6 cellular contexts compared by ENCODE assay signal in the genomic region with DNA sequence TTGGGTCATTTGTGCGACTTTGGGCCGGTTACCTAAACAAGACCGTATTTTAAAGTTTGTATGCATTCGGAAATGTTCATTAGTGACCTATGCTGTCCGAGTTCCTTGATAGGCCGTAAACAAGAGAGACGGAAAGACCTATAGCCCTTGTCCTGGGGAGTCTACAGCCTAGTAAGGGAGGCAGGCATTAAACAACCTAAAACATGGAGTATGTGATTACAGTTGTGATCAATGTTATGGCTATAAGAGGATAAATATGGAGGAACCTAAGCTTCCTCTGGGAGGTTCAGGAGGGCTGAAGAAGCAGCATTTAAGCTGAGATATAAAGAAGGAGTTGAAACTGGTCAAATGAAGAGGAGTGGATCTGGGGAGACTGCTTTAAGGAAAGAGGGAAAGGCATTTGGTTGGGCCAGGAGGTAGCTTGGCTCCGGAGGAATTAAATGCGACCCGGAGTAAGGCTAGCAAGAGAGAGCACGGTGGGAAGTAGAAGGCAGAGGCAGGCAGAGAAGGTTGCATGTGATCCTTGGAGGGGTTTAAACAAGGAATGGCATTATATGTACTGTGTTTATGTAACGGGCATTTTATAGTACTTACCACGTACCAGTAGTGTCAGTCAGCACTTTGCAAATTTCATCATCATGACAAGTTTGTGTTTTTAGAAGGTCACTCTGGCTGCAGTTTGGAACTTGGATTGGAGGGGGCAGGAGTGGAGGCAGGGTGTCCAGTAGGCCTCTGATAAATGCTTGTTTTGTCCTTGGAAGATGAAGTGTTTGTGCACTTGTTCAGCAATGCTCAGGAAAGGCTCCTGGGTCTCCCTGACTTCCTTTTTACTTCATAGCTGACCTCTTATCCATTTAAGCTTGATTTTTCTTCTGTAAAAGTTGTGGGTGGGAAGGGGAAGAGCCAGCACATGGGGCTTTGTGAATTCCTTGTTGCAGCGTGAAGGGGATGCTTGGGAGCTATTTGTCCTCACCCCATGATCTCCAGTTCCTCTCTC.
DNase-seq lines count a peak whose midpoint lies in the region; ATAC-seq and TF ChIP-seq lines count a peak whose summit lies in the region.

No MANE protein-coding gene starts in this region.

- DNase-seq in HFF-Myc (ENCODE audit: extremely low read depth, low read depth), result no peak
- peak; percentile 48 for DNase-seq in astrocyte of the spinal cord (ENCODE audit: low read depth, low spot score)
- DNase-seq in kidney glomerular epithelial cell (lab: John Stamatoyannopoulos, UW), result no peak
- DNase-seq in NK-92 treated with Interleukin-12 subunit alpha and Interleukin-12 subunit beta, amount 100 ng/mL, for 24 hours (lab: John Stamatoyannopoulos, UW), result no peak

- no peaks in the 10 kb centered on the region for H3K36me3 Mint-ChIP-seq in nephron (ENCODE audit: low read depth)

- H3K4me1 Mint-ChIP-seq in nephron, result peaks cover 19% of the 10 kb centered on the region

- TF ChIP-seq CTCF in HFF-Myc (IDR thresholded peaks at IDR 0.05; ENCODE audit: low read depth, low read length, missing control alignments), result no peak
- TF ChIP-seq CTCF in astrocyte of the spinal cord (IDR thresholded peaks at IDR 0.05; ENCODE audit: low read depth, low read length), result no peak
- no peak for TF ChIP-seq CTCF in nephron (IDR thresholded peaks at IDR 0.05; ENCODE audit: unreplicated experiment in 3 of 3)

- no peak for ATAC-seq in HG02798 (IDR thresholded peaks at IDR 0.05; ENCODE audit: poor library complexity, unreplicated experiment)

- H3K4me3 Mint-ChIP-seq in nephron, result peak overlapping the region; percentile 71 to 91 (median 78)

- H3K9me3 Mint-ChIP-seq in nephron, result peaks cover 4% of the 10 kb centered on the region

- H3K27ac Mint-ChIP-seq in nephron, result peak overlapping the region; percentile 78 to 91 (median 83)

- H3K27me3 Mint-ChIP-seq in nephron (ENCODE audit: low read depth), result no peaks in the 10 kb centered on the region

- in situ Hi-C loops in astrocyte of the spinal cord (cut with HindIII; ENCODE audit: low sequenced_read_pairs), result loop anchor here (5.0 kb wide), 1 partner anchor 39 kb away; no protein-coding TSS in a partner anchor

- H3K4me3 ChIP-seq in HFF-Myc (replicated peaks; ENCODE audit: low read depth, low read length) (peak overlapping the region; percentile 86; the same call in 1 of the 2 replicates), astrocyte of the spinal cord (ENCODE audit: low read depth, low read length) (peak overlapping the region; percentile 34)
